8 cellular contexts compared by ENCODE assay signal in genomic region chr2:64522843-64523428, GRCh38. TPM values are rescaled to one million over a fixed set of nuclear protein-coding genes. Genes with fewer than 3 reads are reported as not detected.
DNase-seq lines count a peak whose midpoint lies in the region; ATAC-seq lines count a peak whose summit lies in the region.

No MANE protein-coding gene starts in this region.

- H3K9me3 ChIP-seq in endocrine pancreas (ENCODE audit: control insufficient read depth, low read length), result no peaks in the 10 kb centered on the region
- no peaks in the 10 kb centered on the region for H3K9me3 ChIP-seq in mucosa of rectum (ENCODE audit: control insufficient read depth in 2 of 2, low read length in 2 of 2)

- H3K4me3 ChIP-seq in endocrine pancreas (ENCODE audit: control insufficient read depth, insufficient read depth, low read length), result peak overlapping the region; percentile 99
- peak overlapping the region; percentile 97 to 98 for H3K4me3 ChIP-seq in mucosa of rectum (ENCODE audit: low read length in 2 of 2)

- no peak for ATAC-seq in GM21381 (IDR thresholded peaks at IDR 0.05; ENCODE audit: unreplicated experiment)

- no peaks in the 10 kb centered on the region for H3K36me3 ChIP-seq in endocrine pancreas (ENCODE audit: control insufficient read depth, insufficient read depth, low read length)
- no peaks in the 10 kb centered on the region for H3K36me3 ChIP-seq in mucosa of rectum (ENCODE audit: control insufficient read depth in 2 of 2, insufficient read depth in 2 of 2, low read length in 2 of 2)

- H3K4me1 ChIP-seq in endocrine pancreas (ENCODE audit: control insufficient read depth, insufficient read depth, low read length) (peaks cover 12% of the 10 kb centered on the region), mucosa of rectum (ENCODE audit: control insufficient read depth in 2 of 2, insufficient read depth in 2 of 2, low read length in 2 of 2) (peaks cover 10 to 23% of the 10 kb centered on the region in 2 donors)

- H3K27ac ChIP-seq in mucosa of rectum (ENCODE audit: low read depth in 2 of 2, low read length in 2 of 2), result no peak overlapping the region

- H3K9ac ChIP-seq in endocrine pancreas (ENCODE audit: control insufficient read depth, insufficient read depth, low read length) (peak overlapping the region; percentile 87), mucosa of rectum (ENCODE audit: low read depth in 1 of 2, low read length in 2 of 2) (peak overlapping the region; percentile 92 to 93)

- H3K27me3 ChIP-seq in endocrine pancreas (ENCODE audit: control insufficient read depth, insufficient read depth, low read length) (no peaks in the 10 kb centered on the region), mucosa of rectum (ENCODE audit: control insufficient read depth in 2 of 2, insufficient read depth in 2 of 2, low read length in 2 of 2) (no peaks in the 10 kb centered on the region)

- DNase-seq in C1 segment of cervical spinal cord (lab: John Stamatoyannopoulos, UW), result peak in 10 of 14 donors; percentile 19 to 71 (median 56)
- DNase-seq in HT1080 (ENCODE audit: low read depth), result peak; percentile 70
- peak; percentile 73 to 90 for DNase-seq in NOMO-1 (lab: John Stamatoyannopoulos, UW; ENCODE audit: unreplicated experiment in 2 of 2)
- peak; percentile 44 to 47 for DNase-seq in activated CD8-positive, alpha-beta memory T cell treated with anti-CD3 and anti-CD28 coated beads for 4 hours (ENCODE audit: low read depth in 2 of 2)
- DNase-seq in stimulated activated CD8-positive, alpha-beta memory T cell treated with anti-CD3 and anti-CD28 coated beads, Interleukin-4, amount 100 ng/mL, for 4 hours (ENCODE audit: low read depth in 2 of 2, low spot score in 1 of 2), result peak; percentile 26 to 54

RNA-seq across cellular contexts. Expression of gene AFTPH, which starts 1.2 kb away (rescaled TPM):
- total RNA-seq in HT1080 (2014; rRNA removed; shearing (Covaris generic)), result 12.8 and 15.4 TPM in 2 replicates
- 16.2 and 17.3 TPM in 2 replicates for polyA plus RNA-seq in HT1080 (2015; cell fraction: cytosol; rRNA removed)
- 14.7 and 15.2 TPM in 2 replicates for polyA plus RNA-seq in HT1080 (2015; cell fraction: nucleus; rRNA removed)
